Comparison of ENCODE assay signal across 22 cellular contexts in the genomic region with DNA sequence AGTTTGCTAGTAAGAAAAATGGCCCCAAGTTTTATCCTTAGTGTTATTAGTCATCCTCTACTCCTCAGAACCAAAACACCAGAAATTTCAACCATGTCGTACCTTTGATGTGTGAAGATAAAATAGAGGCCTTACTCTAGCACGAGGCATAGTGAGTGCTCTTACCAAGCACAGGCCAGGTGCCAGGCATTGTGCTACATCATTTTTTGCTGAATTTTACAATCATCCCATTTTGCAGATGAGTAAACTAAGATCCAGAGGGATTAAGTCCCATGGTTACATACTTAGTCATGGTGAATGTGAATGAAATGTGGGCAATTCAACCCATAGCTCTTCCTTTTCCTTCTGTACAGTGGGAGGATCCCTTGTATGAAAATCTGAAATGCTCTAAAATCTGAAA. TPM values are rescaled to one million over a fixed set of nuclear protein-coding genes. Genes with fewer than 3 reads are reported as not detected.
DNase-seq lines count a peak whose midpoint lies in the region; ATAC-seq and TF ChIP-seq lines count a peak whose summit lies in the region.
"Had no signal": no experiment of that assay in that cellular context is flagged by ENCODE, and none has a peak within 500 bp of the region (broad histone marks: within the 10 kb centered on the region; RNA-seq: fewer than 3 reads in every experiment).

No MANE protein-coding gene starts in this region.

- H3K27me3 ChIP-seq in left ventricle myocardium inferior (ENCODE audit: low read depth) (no peaks in the 10 kb centered on the region), psoas muscle (ENCODE audit: insufficient read depth in 3 of 3, low read length in 2 of 3) (no peaks in the 10 kb centered on the region)

- H3K9me3 ChIP-seq in left ventricle myocardium inferior (replicated peaks) (no peaks in the 10 kb centered on the region), psoas muscle (no peaks in the 10 kb centered on the region)
- H3K9me3 ChIP-seq: SK-N-SH had no signal

- TF ChIP-seq CTCF in left ventricle myocardium inferior (IDR thresholded peaks at IDR 0.05; ENCODE audit: borderline replicate concordance): no peak
- TF ChIP-seq CTCF in chondrocyte (IDR thresholded peaks at IDR 0.05): no peak
- no peak for TF ChIP-seq CTCF in psoas muscle (IDR thresholded peaks at IDR 0.05)
- no peak for TF ChIP-seq CTCF in Calu3 (IDR thresholded peaks at IDR 0.05; ENCODE audit: unreplicated experiment)

- no peak overlapping the region for H3K4me3 ChIP-seq in left ventricle myocardium inferior
- no peak overlapping the region for H3K4me3 ChIP-seq in psoas muscle

- no TSS peak for BruUV-seq in Calu3 (replicated peaks; lab: Mats Ljungman, UMichigan)

- H3K36me3 ChIP-seq in left ventricle myocardium inferior (peaks cover 20% of the 10 kb centered on the region), psoas muscle (ENCODE audit: insufficient read depth in 1 of 2, low read depth in 1 of 2) (peaks cover 2 to 53% of the 10 kb centered on the region in 2 donors)

- H3K27ac Mint-ChIP-seq in chondrocyte (ENCODE audit: unreplicated experiment) (peak overlapping the region; percentile 91), Calu3 (ENCODE audit: unreplicated experiment) (no peak overlapping the region)
- H3K27ac Mint-ChIP-seq: CD8-positive, alpha-beta memory T cell had no signal

- no peak overlapping the region for H3K4me3 Mint-ChIP-seq in chondrocyte (ENCODE audit: unreplicated experiment)
- H3K4me3 Mint-ChIP-seq in Calu3 (ENCODE audit: low read depth, unreplicated experiment): no peak overlapping the region
- H3K4me3 Mint-ChIP-seq: CD8-positive, alpha-beta memory T cell had no signal

- H3K4me1 Mint-ChIP-seq in chondrocyte (ENCODE audit: low read depth): peaks cover 98% of the 10 kb centered on the region
- peaks cover 18% of the 10 kb centered on the region for H3K4me1 Mint-ChIP-seq in Calu3 (ENCODE audit: low read depth, unreplicated experiment)
- H3K4me1 Mint-ChIP-seq: CD8-positive, alpha-beta memory T cell had no signal

- H3K4me1 ChIP-seq in left ventricle myocardium inferior: peaks cover 66% of the 10 kb centered on the region
- peaks cover 79% of the 10 kb centered on the region for H3K4me1 ChIP-seq in psoas muscle

- H3K27me3 Mint-ChIP-seq in chondrocyte (ENCODE audit: low read depth): no peaks in the 10 kb centered on the region
- no peaks in the 10 kb centered on the region for H3K27me3 Mint-ChIP-seq in Calu3 (ENCODE audit: unreplicated experiment)

- ATAC-seq in Right ventricle myocardium inferior: no peak
- ATAC-seq in psoas muscle: no peak
- ATAC-seq in activated CD4-positive, CD25-positive, alpha-beta regulatory T cell treated with anti-CD3 and anti-CD28 coated beads, Interleukin-2, amount 50 U/mL, for 24 hours: no peak

- CTCF ChIA-PET in Calu3 (lab: Charles Lee): no interaction called here

- WGBS in psoas muscle, 3 donors: 57 to 78% (median 65%) methylated on average over 2 of the region's 2 CpGs

- no peak for DNase-seq in left ventricle myocardium inferior
- no peak for DNase-seq in Right ventricle myocardium inferior (ENCODE audit: missing footprints)
- no peak for DNase-seq in chondrocyte (ENCODE audit: low spot score)
- no peak for DNase-seq in psoas muscle
- DNase-seq in activated T-cell treated with anti-CD3 and anti-CD28 coated beads, Interleukin-2, amount 50 U/mL, for 48 hours: no peak
- no peak for DNase-seq in Calu3
- no peak for DNase-seq in HUDEP-2 (lab: John Stamatoyannopoulos, UW; ENCODE audit: unreplicated experiment in 76 of 76)
- DNase-seq: AML-193; C1 segment of cervical spinal cord; CD8-positive, alpha-beta memory T cell; KBM-7; MM.1S; NCI-H1048; NCI-H1436; NCI-H1930; NCI-H2227 treated with DMSO at 0.1 percent for 48 hours; NCI-H510A; SIG-M5; SK-N-SH had no signal

- peaks cover 4% of the 10 kb centered on the region for H3K9me3 Mint-ChIP-seq in chondrocyte (ENCODE audit: low read depth)
- H3K9me3 Mint-ChIP-seq in Calu3 (ENCODE audit: low read depth, unreplicated experiment): peaks cover 3% of the 10 kb centered on the region

- intact Hi-C loops in left ventricle myocardium inferior (cut with micrococcal nuclease): no loop called here
- intact Hi-C loops in Right ventricle myocardium inferior (cut with DNase I): no loop called here
- intact Hi-C loops in psoas muscle (cut with DNase I): loop anchor here in 1 of 2 donors (5.0 kb wide), 1 partner anchor 76 kb away; no protein-coding TSS in a partner anchor
- intact Hi-C loops in Calu3 (cut with micrococcal nuclease; ENCODE audit: unreplicated experiment): no loop called here

- H3K27ac ChIP-seq in left ventricle myocardium inferior (replicated peaks): peak overlapping the region; percentile 60
- peak overlapping the region; percentile 85 for H3K27ac ChIP-seq in psoas muscle
- H3K27ac ChIP-seq: 22Rv1, RWPE1 had no signal

- H3K36me3 Mint-ChIP-seq in chondrocyte (ENCODE audit: low read depth) (peaks cover 56% of the 10 kb centered on the region), Calu3 (ENCODE audit: insufficient read depth, unreplicated experiment) (peaks cover 9% of the 10 kb centered on the region)

RNA-seq across cellular contexts. Expression of a gene that starts 15.2 kb away (rescaled TPM):
- total RNA-seq in left ventricle myocardium inferior (72.9 TPM), Right ventricle myocardium inferior (48.1 TPM), chondrocyte (260 to 268 TPM (median 263 TPM) in 3 replicates), psoas muscle (1,000 to 10,000 TPM in 1 of 4 donors, 100 to 1,000 TPM in 3; 340 to 1,074 (median 476) TPM), Calu3 (2022) (21.9 and 46.0 TPM in 2 replicates)
- 1,000 to 10,000 TPM in 1 of 3 donors, 100 to 1,000 TPM in 1, 10 to 100 TPM in 1; 83.0 to 1,120 (median 129) TPM for polyA plus RNA-seq in psoas muscle
